Comparison of ENCODE assay signal across 21 cellular contexts in the genomic region with DNA sequence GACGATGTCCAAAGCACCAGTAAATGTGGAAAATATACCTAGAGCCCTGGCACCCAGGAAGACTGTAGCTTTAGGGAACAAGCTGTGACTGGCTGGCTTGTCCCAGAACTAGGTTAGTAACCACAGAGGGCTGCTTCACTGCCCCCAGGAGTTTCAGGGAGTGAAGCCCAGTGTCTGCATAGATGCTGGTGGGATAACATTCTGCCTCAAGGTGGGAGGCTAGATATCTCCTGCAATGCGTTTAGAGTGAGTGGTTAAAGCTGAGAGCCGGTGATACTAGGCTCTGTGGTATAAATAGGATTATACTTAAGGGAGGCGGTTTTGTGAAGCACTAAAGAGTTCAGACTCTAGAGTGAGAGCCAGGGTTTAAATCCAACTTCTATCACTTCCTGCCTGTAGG. TPM values are rescaled to one million over a fixed set of nuclear protein-coding genes. Genes with fewer than 3 reads are reported as not detected.
"Had no signal": no experiment of that assay in that cellular context is flagged by ENCODE, and none has a peak within 500 bp of the region (broad histone marks: within the 10 kb centered on the region; RNA-seq: fewer than 3 reads in every experiment).

No MANE protein-coding gene starts in this region.

- H3K4me1 ChIP-seq: breast epithelium, upper lobe of left lung had no signal

- H3K9me3 Mint-ChIP-seq: dendritic cell treated with granulocyte-macrophage colony-stimulating factor and Interleukin-4, amounts not matched to agents 40 ng/mL and 50 ng/mL, for 4 days; effector memory CD8-positive, alpha-beta T cell had no signal

- DNase-seq: activated CD4-positive, alpha-beta T cell treated with anti-CD3 and anti-CD28 coated beads for 1 hour; activated CD4-positive, alpha-beta T cell treated with anti-CD3 and anti-CD28 coated beads, Interleukin-2, amount 50 U/mL, for 4 hours; activated naive CD4-positive, alpha-beta T cell treated with Interleukin-2 at 50 U/mL for 16 hours; activated T-cell treated with anti-CD3 and anti-CD28 coated beads for 4 hours; effector memory CD8-positive, alpha-beta T cell; hippocampal formation; kidney glomerular epithelial cell; left ventricle myocardium superior; stimulated activated CD4-positive, alpha-beta T cell treated with anti-CD3 and anti-CD28 coated beads, Interleukin-12 subunit alpha, Interleukin-12 subunit beta, amount 100 ng/mL, for 4 hours; stimulated activated CD4-positive, alpha-beta T cell treated with anti-CD3 and anti-CD28 coated beads, Interleukin-2, amount 100 ng/mL, for 24 hours; stomach; SW 1271; testis; upper lobe of left lung had no signal

- H3K27me3 ChIP-seq: ascending aorta, breast epithelium, stomach, testis, upper lobe of left lung had no signal

- H3K27ac ChIP-seq: ascending aorta, breast epithelium, stomach, testis, upper lobe of left lung had no signal

- H3K4me3 ChIP-seq: ascending aorta, breast epithelium, stomach, testis, upper lobe of left lung had no signal

- H3K36me3 ChIP-seq: ascending aorta, breast epithelium, stomach, upper lobe of left lung had no signal

- H3K9me3 ChIP-seq: ascending aorta, breast epithelium, stomach, testis, upper lobe of left lung had no signal

- ATAC-seq: effector memory CD8-positive, alpha-beta T cell; left ventricle myocardium superior had no signal

- H3K4me3 Mint-ChIP-seq: dendritic cell treated with granulocyte-macrophage colony-stimulating factor and Interleukin-4, amounts not matched to agents 40 ng/mL and 50 ng/mL, for 4 days; effector memory CD8-positive, alpha-beta T cell had no signal

- H3K27ac Mint-ChIP-seq: dendritic cell treated with granulocyte-macrophage colony-stimulating factor and Interleukin-4, amounts not matched to agents 40 ng/mL and 50 ng/mL, for 4 days; effector memory CD8-positive, alpha-beta T cell had no signal

RNA-seq across cellular contexts. Expression of a gene that starts 11.7 kb away (rescaled TPM):
- total RNA-seq: epithelial cell of proximal tubule; myocyte; T-helper 2 cell treated with Interferon-gamma antibody and Interleukin-4, amounts not matched to agents 100 ng/mL and 5 ng/mL, for 36 hours had no signal
- polyA plus RNA-seq: neural cell had no signal
